ENCODE assay signal across 8 cellular contexts in the genomic region with DNA sequence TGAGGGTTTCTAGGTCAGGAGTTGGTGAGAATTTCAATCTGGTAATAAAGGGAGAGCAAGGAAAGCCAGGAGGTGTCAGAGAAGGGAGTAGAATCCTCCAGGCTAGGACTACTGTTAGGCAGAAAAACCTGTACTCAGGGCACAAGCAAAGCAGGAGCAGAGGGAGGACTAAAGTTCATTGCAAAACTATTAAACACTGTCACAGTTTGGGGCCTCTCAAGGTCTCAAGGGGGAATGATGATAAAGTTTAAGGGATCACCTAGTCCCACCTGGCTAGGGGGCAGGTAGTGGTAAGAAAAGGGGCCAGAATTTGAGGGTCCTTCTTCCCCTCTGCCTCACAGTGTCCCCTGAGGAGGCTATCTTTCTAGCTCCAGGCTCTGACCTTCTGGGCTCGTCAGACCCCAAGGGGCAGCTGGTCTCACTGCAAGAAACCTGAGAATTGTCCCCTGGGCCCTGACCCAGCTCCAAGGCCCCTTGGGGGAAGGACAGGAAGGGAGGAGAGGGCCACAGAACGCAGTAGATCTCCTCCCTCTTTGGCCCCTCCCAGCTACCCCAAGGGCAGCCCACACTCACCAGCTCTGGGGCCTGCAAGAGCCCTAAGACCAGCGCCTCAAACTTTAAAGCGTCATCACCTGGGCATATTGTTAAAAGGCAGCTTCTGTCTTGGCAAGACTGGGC. TPM values are rescaled to one million over a fixed set of nuclear protein-coding genes. Genes with fewer than 3 reads are reported as not detected.
DNase-seq lines count a peak whose midpoint lies in the region; ATAC-seq and TF ChIP-seq lines count a peak whose summit lies in the region.

No MANE protein-coding gene starts in this region.

- peak overlapping the region; percentile 4 for H2BK15ac ChIP-seq in mesenchymal stem cell (ENCODE audit: low read depth, poor library complexity, severe bottlenecking)

- H3K9ac ChIP-seq in mesenchymal stem cell (ENCODE audit: low read length), result peak overlapping the region; percentile 82

- H3K27me3 ChIP-seq in mesenchymal stem cell (ENCODE audit: control insufficient read depth in 1 of 2, insufficient read depth in 1 of 2, low read length in 2 of 2), result no peaks in the 10 kb centered on the region

- CTCF ChIA-PET in MCF 10A (lab: Yijun Ruan, JAX), result interaction anchor here (0.6 to 4.5 kb wide), 14 partner anchors 9 to 523 kb away, joined by 3 to 36 read pairs (median 5); no protein-coding TSS in a partner anchor

- H4K8ac ChIP-seq in mesenchymal stem cell (ENCODE audit: low read length), result no peak overlapping the region

- intact Hi-C loops in MCF 10A (cut with micrococcal nuclease), result no loop called here

- ATAC-seq in GM18867 (IDR thresholded peaks at IDR 0.05; ENCODE audit: unreplicated experiment) (peak; percentile 76), HG02852 (IDR thresholded peaks at IDR 0.05; ENCODE audit: unreplicated experiment) (peak; percentile 66)

- no peak overlapping the region for H3K4ac ChIP-seq in mesenchymal stem cell (ENCODE audit: low read depth in 1 of 2, low read length in 2 of 2)

- no peak overlapping the region for H3K23ac ChIP-seq in mesenchymal stem cell (ENCODE audit: low read length in 2 of 2)

- no peaks in the 10 kb centered on the region for H3K79me1 ChIP-seq in mesenchymal stem cell (replicated peaks; ENCODE audit: low read length, poor library complexity, severe bottlenecking)

- no peak overlapping the region for H2AFZ ChIP-seq in mesenchymal stem cell (ENCODE audit: low read depth, low read length)

- no peaks in the 10 kb centered on the region for H3K27me3 Mint-ChIP-seq in MCF 10A (ENCODE audit: insufficient read depth, unreplicated experiment)
- H3K27me3 Mint-ChIP-seq in type B pancreatic cell, result peaks cover 3% of the 10 kb centered on the region

- no peak overlapping the region for H3K27ac ChIP-seq in mesenchymal stem cell (ENCODE audit: low read length, poor library complexity, severe bottlenecking)

- H3K9me3 Mint-ChIP-seq in MCF 10A (ENCODE audit: unreplicated experiment) (no peaks in the 10 kb centered on the region), type B pancreatic cell (no peaks in the 10 kb centered on the region)

- POLR2A ChIA-PET in MCF 10A (lab: Yijun Ruan, JAX), result interaction anchor here (0.7 to 2.4 kb wide), 7 partner anchors 11 to 50 kb away, joined by 3 to 22 read pairs (median 6); a partner anchor contains a TSS

- TF ChIP-seq CTCF in MCF 10A (IDR thresholded peaks at IDR 0.05; ENCODE audit: unreplicated experiment) (no peak), type B pancreatic cell (conservative IDR thresholded peaks at IDR 0.05) (no peak)

- no peak overlapping the region for H2BK12ac ChIP-seq in mesenchymal stem cell (ENCODE audit: low read length in 2 of 2)

- no peak overlapping the region for H4K91ac ChIP-seq in mesenchymal stem cell (ENCODE audit: low read length)

- BruUV-seq in MCF 10A (replicated peaks; lab: Mats Ljungman, UMichigan), result no TSS peak

- 15% methylated on average over 3 of the region's 4 CpGs for WGBS in mesenchymal stem cell

- H2AK5ac ChIP-seq in mesenchymal stem cell (ENCODE audit: low read length, severe bottlenecking), result no peak overlapping the region

- peak overlapping the region in 1 of 2 experiments; percentile 71 for H3K18ac ChIP-seq in mesenchymal stem cell (ENCODE audit: low read depth in 1 of 2, low read length in 2 of 2)

- H3K4me1 Mint-ChIP-seq in MCF 10A (ENCODE audit: insufficient read depth, unreplicated experiment), result peaks cover 18% of the 10 kb centered on the region
- peaks cover 15% of the 10 kb centered on the region for H3K4me1 Mint-ChIP-seq in type B pancreatic cell (ENCODE audit: unreplicated experiment)

- H3K4me2 ChIP-seq in mesenchymal stem cell (ENCODE audit: low read length, poor library complexity, severe bottlenecking), result peak overlapping the region; percentile 91

- peaks cover 3% of the 10 kb centered on the region for H3K4me1 ChIP-seq in mesenchymal stem cell (ENCODE audit: control insufficient read depth, insufficient read depth, low read depth, low read length)

- H3K36me3 Mint-ChIP-seq in MCF 10A (ENCODE audit: insufficient read depth, unreplicated experiment) (no peaks in the 10 kb centered on the region), type B pancreatic cell (no peaks in the 10 kb centered on the region)

- H3K9me3 ChIP-seq in mesenchymal stem cell (ENCODE audit: control insufficient read depth, low read length), result no peaks in the 10 kb centered on the region

- H3K4me3 Mint-ChIP-seq in MCF 10A (ENCODE audit: unreplicated experiment), result peak overlapping the region; percentile 84
- H3K4me3 Mint-ChIP-seq in type B pancreatic cell, result peak overlapping the region; percentile 68

- H3K27ac Mint-ChIP-seq in MCF 10A (ENCODE audit: low read depth, unreplicated experiment) (peak overlapping the region; percentile 57), type B pancreatic cell (peak overlapping the region; percentile 12)

- no peak overlapping the region for H2BK5ac ChIP-seq in mesenchymal stem cell (ENCODE audit: low read depth, low read length, poor library complexity, severe bottlenecking)

- H3K14ac ChIP-seq in mesenchymal stem cell (ENCODE audit: low read length in 2 of 2), result no peak overlapping the region

- no peak overlapping the region for H2BK120ac ChIP-seq in mesenchymal stem cell (ENCODE audit: low read depth, low read length)

- no peaks in the 10 kb centered on the region for H3K36me3 ChIP-seq in mesenchymal stem cell (ENCODE audit: control insufficient read depth in 1 of 2, insufficient read depth in 2 of 2, low read depth in 1 of 2, low read length in 2 of 2)

- peak overlapping the region in 1 of 2 experiments; percentile 84 for H3K4me3 ChIP-seq in mesenchymal stem cell (ENCODE audit: insufficient read depth in 1 of 2, low read depth in 1 of 2, low read length in 2 of 2)

- DNase-seq in RKO (ENCODE audit: low spot score) (peak; percentile 22), MCF 10A (ENCODE audit: unreplicated experiment) (peak; percentile 20), mesenchymal stem cell (peak; percentile 24), type B pancreatic cell (ENCODE audit: extremely low spot score, unreplicated experiment) (no peak), NCI-H510A (lab: John Stamatoyannopoulos, UW) (no peak), NCI-H82 treated with DMSO at 0.1 percent for 48 hours (lab: John Stamatoyannopoulos, UW; ENCODE audit: unreplicated experiment) (no peak)

RNA-seq across cellular contexts. Expression of a gene that starts 1.0 kb away (rescaled TPM):
- 2.8 and 3.0 TPM in 2 replicates for total RNA-seq in MCF 10A (2022)
- 11.2 TPM for polyA plus RNA-seq in mesenchymal stem cell (2013, experiment 1 of 2)
- 10.8 TPM for polyA plus RNA-seq in mesenchymal stem cell (2013, experiment 2 of 2)
- total RNA-seq in type B pancreatic cell (ENCODE audit: low replicate concordance), result 11.2 and 24.3 TPM in 2 replicates

RNA-seq across cellular contexts. Expression of a gene that starts 30.1 kb away (rescaled TPM):
- total RNA-seq in MCF 10A (2022) (28.9 and 36.1 TPM in 2 replicates), type B pancreatic cell (ENCODE audit: low replicate concordance) (38.1 and 51.3 TPM in 2 replicates)
- 38.8 TPM for polyA plus RNA-seq in mesenchymal stem cell (2013, experiment 1 of 2)
- 39.5 TPM for polyA plus RNA-seq in mesenchymal stem cell (2013, experiment 2 of 2)

Comparison
In these comparisons a context has a peak if more than half of its experiments do, and no peak if none do; other contexts are left out.
1. DNase-seq: peak in RKO (single experiment), MCF 10A (single experiment) and mesenchymal stem cell (single experiment); none in type B pancreatic cell (single experiment), NCI-H510A (single experiment) and NCI-H82 treated with DMSO at 0.1 percent for 48 hours (single experiment).